Comparison of ENCODE assay signal across 22 cellular contexts in genomic region chr4:95957054-95957453, GRCh38.
DNase-seq lines count a peak whose midpoint lies in the region; ATAC-seq, FAIRE-seq and TF ChIP-seq lines count a peak whose summit lies in the region.
"Had no signal": no experiment of that assay in that cellular context is flagged by ENCODE, and none has a peak within 500 bp of the region (broad histone marks: within the 10 kb centered on the region; RNA-seq: fewer than 3 reads in every experiment).

No MANE protein-coding gene starts in this region.

- no peaks in the 10 kb centered on the region for H3K9me3 ChIP-seq in lower lobe of right lung
- no peaks in the 10 kb centered on the region for H3K9me3 ChIP-seq in MG63

- intact Hi-C loops in lower lobe of right lung (cut with DNase I): no loop called here

- no peaks in the 10 kb centered on the region for H3K27me3 ChIP-seq in bronchial epithelial cell (ENCODE audit: control insufficient read depth, insufficient read depth, low read length)
- no peaks in the 10 kb centered on the region for H3K27me3 ChIP-seq in foreskin keratinocyte
- no peaks in the 10 kb centered on the region for H3K27me3 ChIP-seq in lower lobe of right lung (ENCODE audit: low read depth)
- H3K27me3 ChIP-seq in MG63: no peaks in the 10 kb centered on the region

- no peak overlapping the region for H3K4me3 ChIP-seq in bronchial epithelial cell (ENCODE audit: low read depth, low read length)
- no peak overlapping the region for H3K4me3 ChIP-seq in lower lobe of right lung
- no peak overlapping the region for H3K4me3 ChIP-seq in MG63

- H3K4me1 ChIP-seq in foreskin keratinocyte (peaks cover 12% of the 10 kb centered on the region), lower lobe of right lung (no peaks in the 10 kb centered on the region)

- ATAC-seq in foreskin keratinocyte (peak; percentile 50), lower lobe of right lung (no peak), GM18861 (IDR thresholded peaks at IDR 0.05; ENCODE audit: unreplicated experiment) (no peak)

- FAIRE-seq in bronchial epithelial cell (lab: Jason Lieb, UNC): no peak
- FAIRE-seq: A204.1, G401.6 had no signal

- H3K27ac ChIP-seq in foreskin keratinocyte (no peak overlapping the region), lower lobe of right lung (no peak overlapping the region)
- H3K27ac ChIP-seq: C4-2B had no signal

- DNase-seq in A172 (ENCODE audit: low spot score): peak; percentile 9
- DNase-seq in M059J (ENCODE audit: low read depth): peak; percentile 2
- peak; percentile 57 for DNase-seq in bronchial epithelial cell (ENCODE audit: low read depth)
- DNase-seq in foreskin keratinocyte: peak; percentile 23 to 42
- DNase-seq in lower lobe of right lung: no peak
- no peak for DNase-seq in mucosa of gallbladder (ENCODE audit: low spot score)
- DNase-seq in MG63: no peak
- DNase-seq: H7, HFFc6, MM.1S, NCI-H1048, NCI-H1417 treated with DMSO at 0.1 percent for 48 hours, NCI-H187, NCI-H2107, NCI-H446 treated with DMSO at 0.1 percent for 48 hours, NCI-H526 treated with DMSO at 0.1 percent for 48 hours, OCI-M1, Right ventricle myocardium superior had no signal

- TF ChIP-seq CTCF in bronchial epithelial cell (IDR thresholded peaks at IDR 0.05; ENCODE audit: insufficient read depth, low read length, severe bottlenecking) (no peak), foreskin keratinocyte (conservative IDR thresholded peaks at IDR 0.05) (no peak), lower lobe of right lung (IDR thresholded peaks at IDR 0.05) (no peak)

- H3K36me3 ChIP-seq in bronchial epithelial cell (ENCODE audit: control insufficient read depth, insufficient read depth, low read length) (no peaks in the 10 kb centered on the region), lower lobe of right lung (no peaks in the 10 kb centered on the region), MG63 (no peaks in the 10 kb centered on the region)

Comparison
In these comparisons a context has a peak if more than half of its experiments do, and no peak if none do; other contexts are left out.
1. DNase-seq: peak in A172 (single experiment), M059J (single experiment), bronchial epithelial cell (single experiment) and foreskin keratinocyte (2 of 2); none in lower lobe of right lung (single experiment), mucosa of gallbladder (single experiment) and MG63 (single experiment).